ENCODE assay signal across 8 cellular contexts in the genomic region with DNA sequence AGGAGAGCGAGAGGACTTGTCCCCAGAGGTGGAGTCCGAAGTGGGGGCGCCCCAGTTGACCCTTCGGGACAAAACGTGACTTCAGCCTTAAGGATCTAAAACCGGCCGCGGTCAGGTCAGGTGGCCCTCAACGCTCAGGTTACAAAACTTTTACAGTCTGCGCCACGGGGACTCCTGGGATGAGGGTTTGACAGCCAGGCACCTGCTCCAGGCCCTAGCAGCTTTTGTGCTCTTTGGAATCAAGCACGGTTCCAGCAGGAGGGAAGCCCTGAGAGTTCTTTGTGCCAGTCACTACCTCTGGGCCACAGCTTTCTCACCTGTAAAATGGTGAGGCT. TPM values are rescaled to one million over a fixed set of nuclear protein-coding genes. Genes with fewer than 3 reads are reported as not detected.
DNase-seq lines count a peak whose midpoint lies in the region; ATAC-seq, FAIRE-seq and TF ChIP-seq lines count a peak whose summit lies in the region.

No MANE protein-coding gene starts in this region.

- H3K36me3 ChIP-seq in endothelial cell of umbilical vein (ENCODE audit: control insufficient read depth in 2 of 2, extremely low read depth in 1 of 2, insufficient read depth in 2 of 2, low read length in 2 of 2) (no peaks in the 10 kb centered on the region), neural cell (ENCODE audit: insufficient read depth, low read length) (no peaks in the 10 kb centered on the region)

- H3K36me3 Mint-ChIP-seq in CD4-positive, alpha-beta T cell (ENCODE audit: low read depth) = no peaks in the 10 kb centered on the region

- H3K27ac ChIP-seq in CD4-positive, alpha-beta T cell (ENCODE audit: low read depth, low read length) = no peak overlapping the region
- peak overlapping the region; percentile 86 for H3K27ac ChIP-seq in endothelial cell of umbilical vein (ENCODE audit: insufficient read depth, low read depth, low read length)
- no peak overlapping the region for H3K27ac ChIP-seq in neural cell (ENCODE audit: low read length)

- DNase-seq in CD4-positive, alpha-beta T cell = no peak
- DNase-seq in NCI-H2171 (lab: John Stamatoyannopoulos, UW) (peak; percentile 17), endothelial cell of umbilical vein (ENCODE audit: low read depth, low spot score) (no peak), HEK293T (ENCODE audit: extremely low spot score) (no peak), KG1 (lab: John Stamatoyannopoulos, UW) (no peak), KBM-7 (no peak)
- DNase-seq in activated CD8-positive, alpha-beta memory T cell treated with anti-CD3 and anti-CD28 coated beads for 24 hours = no peak

- FAIRE-seq in endothelial cell of umbilical vein (lab: Jason Lieb, UNC) = no peak

- CTCF ChIA-PET in CD4-positive, alpha-beta T cell (lab: Charles Lee) = no interaction called here
- CTCF ChIA-PET in endothelial cell of umbilical vein (lab: Charles Lee) = interaction anchor here (0.6 to 2.8 kb wide), 8 partner anchors 19 to 198 kb away, joined by 3 to 15 read pairs (median 4); no protein-coding TSS in a partner anchor
- CTCF ChIA-PET in HEK293T (lab: Yijun Ruan, JAX) = interaction anchor here (1.0 to 1.4 kb wide), 2 partner anchors 122 to 125 kb away, joined by 3 read pairs; no protein-coding TSS in a partner anchor

- no peaks in the 10 kb centered on the region for H3F3A ChIP-seq in neural cell (ENCODE audit: insufficient read depth, low read length, poor library complexity, severe bottlenecking)

- no peaks in the 10 kb centered on the region for H3K27me3 ChIP-seq in CD4-positive, alpha-beta T cell (ENCODE audit: control insufficient read depth, insufficient read depth, low read length)
- H3K27me3 ChIP-seq in endothelial cell of umbilical vein (ENCODE audit: control insufficient read depth in 2 of 2, insufficient read depth in 2 of 2, low read length in 2 of 2) (no peaks in the 10 kb centered on the region), neural cell (ENCODE audit: insufficient read depth, low read depth, low read length) (no peaks in the 10 kb centered on the region)

- H3K9me1 ChIP-seq in endothelial cell of umbilical vein (replicated peaks; ENCODE audit: control insufficient read depth, extremely low read depth, insufficient read depth, low read length) = no peaks in the 10 kb centered on the region

- H2AFZ ChIP-seq in endothelial cell of umbilical vein (ENCODE audit: low read depth, low read length) (peak overlapping the region; percentile 55), neural cell (ENCODE audit: low read depth, low read length) (peak overlapping the region; percentile 74)

- TF ChIP-seq POLR2A in endothelial cell of umbilical vein (IDR thresholded peaks at IDR 0.05; ENCODE audit: low read depth, low read length) = no peak

- ATAC-seq in CD4-positive, alpha-beta T cell (ENCODE audit: poor library complexity) = no peak

- no peak for TF ChIP-seq CTCF in CD4-positive, alpha-beta T cell (IDR thresholded peaks at IDR 0.05)
- no peak for TF ChIP-seq CTCF in endothelial cell of umbilical vein (IDR thresholded peaks at IDR 0.05; ENCODE audit: extremely low read depth in 1 of 2, insufficient read depth in 1 of 2, low read depth in 1 of 2, low read length in 2 of 2)
- no peak for TF ChIP-seq CTCF in neural cell (IDR thresholded peaks at IDR 0.05; ENCODE audit: poor library complexity, severe bottlenecking)

- H3K79me2 ChIP-seq in endothelial cell of umbilical vein (ENCODE audit: control insufficient read depth, insufficient read depth, low read length) (no peaks in the 10 kb centered on the region), neural cell (replicated peaks; ENCODE audit: insufficient read depth, low read length) (no peaks in the 10 kb centered on the region)

- no peaks in the 10 kb centered on the region for H3K9me3 ChIP-seq in CD4-positive, alpha-beta T cell (ENCODE audit: control insufficient read depth, low read length)
- no peaks in the 10 kb centered on the region for H3K9me3 ChIP-seq in endothelial cell of umbilical vein (replicated peaks; ENCODE audit: control insufficient read depth, insufficient read depth, low read length)
- H3K9me3 ChIP-seq in neural cell (ENCODE audit: low read length) = no peaks in the 10 kb centered on the region

- no peak for TF ChIP-seq RAD21 in neural cell (conservative IDR thresholded peaks at IDR 0.05)

- intact Hi-C loops in CD4-positive, alpha-beta T cell (cut with DNase I, micrococcal nuclease) = loop anchor here in 1 of 2 experiments (10.0 kb wide), 1 partner anchor 65 kb away; a partner anchor contains a TSS
- intact Hi-C loops in endothelial cell of umbilical vein (cut with micrococcal nuclease) = loop anchor here (1.0 to 5.0 kb wide), 4 partner anchors 10 to 123 kb away; a partner anchor contains a TSS

- peak overlapping the region; percentile 44 for H3K27ac Mint-ChIP-seq in CD4-positive, alpha-beta T cell

- no peaks in the 10 kb centered on the region for H3K9me2 ChIP-seq in neural cell (ENCODE audit: insufficient read depth, low read length)

- no TSS peak for BruUV-seq in endothelial cell of umbilical vein (replicated peaks; lab: Mats Ljungman, UMichigan)

- dilution Hi-C loops in endothelial cell of umbilical vein (cut with MboI; ENCODE audit: extremely low pct_ligation_motif_present, low sequenced_read_pairs) = no loop called here

- H3K4me3 Mint-ChIP-seq in CD4-positive, alpha-beta T cell = peak overlapping the region; percentile 77

- no peaks in the 10 kb centered on the region for H3K27me3 Mint-ChIP-seq in CD4-positive, alpha-beta T cell

- peaks cover 13% of the 10 kb centered on the region for H3K4me1 Mint-ChIP-seq in CD4-positive, alpha-beta T cell (ENCODE audit: low read depth)

- H3K4me1 ChIP-seq in endothelial cell of umbilical vein (ENCODE audit: control insufficient read depth, extremely low read depth, insufficient read depth, low read length) = peaks cover 13% of the 10 kb centered on the region

- peak overlapping the region; percentile 72 for H3K9ac ChIP-seq in endothelial cell of umbilical vein (replicated peaks; ENCODE audit: extremely low read depth, insufficient read depth, low read length)
- peak overlapping the region; percentile 69 for H3K9ac ChIP-seq in neural cell (ENCODE audit: low read length)

- no peaks in the 10 kb centered on the region for H4K20me1 ChIP-seq in endothelial cell of umbilical vein (replicated peaks; ENCODE audit: control insufficient read depth, extremely low read depth, insufficient read depth, low read length)
- no peaks in the 10 kb centered on the region for H4K20me1 ChIP-seq in neural cell (ENCODE audit: insufficient read depth)

- POLR2A ChIA-PET in CD4-positive, alpha-beta T cell (lab: Charles Lee) = interaction anchor here (0.9 to 2.0 kb wide), 5 partner anchors 8 to 178 kb away, joined by 3 to 15 read pairs (median 5); a partner anchor contains a TSS
- POLR2A ChIA-PET in endothelial cell of umbilical vein (lab: Charles Lee) = interaction anchor here (0.6 kb wide), 1 partner anchor 114 kb away, joined by 3 read pairs; a partner anchor contains a TSS
- POLR2A ChIA-PET in HEK293T (lab: Yijun Ruan, JAX) = interaction anchor here (0.6 to 3.1 kb wide), 8 partner anchors 9 to 147 kb away, joined by 3 to 15 read pairs (median 4); a partner anchor contains a TSS

- TF ChIP-seq EP300 in neural cell (conservative IDR thresholded peaks at IDR 0.05; ENCODE audit: poor library complexity, severe bottlenecking) = no peak

- H3K4me2 ChIP-seq in endothelial cell of umbilical vein (ENCODE audit: insufficient read depth, low read length) (peak overlapping the region; percentile 95), neural cell (ENCODE audit: low read length) (peak overlapping the region; percentile 65)

- no peaks in the 10 kb centered on the region for H3K9me3 Mint-ChIP-seq in CD4-positive, alpha-beta T cell

- in situ Hi-C loops in KBM-7 (cut with MboI; ENCODE audit: low pct_unique_long_range_greater_than_20kb, low sequenced_read_pairs) = no loop called here

- peak overlapping the region in 1 of 3 experiments; percentile 11 for H3K4me3 ChIP-seq in endothelial cell of umbilical vein (replicated peaks in 1 of 3; ENCODE audit: insufficient read depth in 1 of 3, low read depth in 1 of 3, low read length in 3 of 3)
- peak overlapping the region; percentile 91 for H3K4me3 ChIP-seq in neural cell (ENCODE audit: low read length)

RNA-seq across cellular contexts. Expression of a gene that starts 0.3 kb away (rescaled TPM):
- total RNA-seq in CD4-positive, alpha-beta T cell = under 1 TPM; 0.22 to 0.30 TPM
- total RNA-seq in endothelial cell of umbilical vein = 0.91 and 3.6 TPM in 2 replicates
- polyA plus RNA-seq in endothelial cell of umbilical vein (0.72 and 0.84 TPM in 2 replicates), neural cell (3.9 and 4.5 TPM in 2 replicates)
- 0.78 and 0.90 TPM in 2 replicates for polyA plus RNA-seq in endothelial cell of umbilical vein (2011; cell fraction: cytosol; rRNA removed)
- 0.87 and 2.4 TPM in 2 replicates for polyA plus RNA-seq in endothelial cell of umbilical vein (2011; cell fraction: nucleus; rRNA removed)
- polyA plus RNA-seq in endothelial cell of umbilical vein (2012) = 0.68 and 1.5 TPM in 2 replicates
- polyA minus RNA-seq in endothelial cell of umbilical vein (1.00 and 1.9 TPM in 2 replicates), neural cell (2.9 and 4.1 TPM in 2 replicates)
- polyA minus RNA-seq in endothelial cell of umbilical vein (2011; cell fraction: cytosol; rRNA and poly(A)+ RNA removed) = 2.4 TPM
- polyA minus RNA-seq in endothelial cell of umbilical vein (2011; cell fraction: nucleus; rRNA and poly(A)+ RNA removed) = 2.2 and 3.8 TPM in 2 replicates

RNA-seq across cellular contexts. Expression of a gene that starts 6.0 kb away (rescaled TPM):
- 1 to 10 TPM; 7.9 to 9.4 TPM for total RNA-seq in CD4-positive, alpha-beta T cell
- total RNA-seq in endothelial cell of umbilical vein = 34.2 and 37.5 TPM in 2 replicates
- polyA plus RNA-seq in endothelial cell of umbilical vein (17.4 and 30.2 TPM in 2 replicates), neural cell (143 and 149 TPM in 2 replicates)
- 41.6 and 54.9 TPM in 2 replicates for polyA plus RNA-seq in endothelial cell of umbilical vein (2011; cell fraction: cytosol; rRNA removed)
- 24.8 and 51.2 TPM in 2 replicates for polyA plus RNA-seq in endothelial cell of umbilical vein (2011; cell fraction: nucleus; rRNA removed)
- polyA plus RNA-seq in endothelial cell of umbilical vein (2012) = 22.8 and 34.0 TPM in 2 replicates
- polyA minus RNA-seq in endothelial cell of umbilical vein (11.3 and 16.2 TPM in 2 replicates), neural cell (23.6 and 34.2 TPM in 2 replicates)
- 6.9 TPM for polyA minus RNA-seq in endothelial cell of umbilical vein (2011; cell fraction: cytosol; rRNA and poly(A)+ RNA removed)
- polyA minus RNA-seq in endothelial cell of umbilical vein (2011; cell fraction: nucleus; rRNA and poly(A)+ RNA removed) = 11.8 TPM in 2 replicates

RNA-seq across cellular contexts. Expression of a gene that starts 18.5 kb away (rescaled TPM):
- 10 to 100 TPM; 13.2 to 14.4 TPM for total RNA-seq in CD4-positive, alpha-beta T cell
- 14.6 and 16.5 TPM in 2 replicates for total RNA-seq in endothelial cell of umbilical vein
- polyA plus RNA-seq in endothelial cell of umbilical vein (4.6 and 4.8 TPM in 2 replicates), neural cell (16.9 and 17.3 TPM in 2 replicates)
- 4.8 and 5.3 TPM in 2 replicates for polyA plus RNA-seq in endothelial cell of umbilical vein (2011; cell fraction: cytosol; rRNA removed)
- polyA plus RNA-seq in endothelial cell of umbilical vein (2011; cell fraction: nucleus; rRNA removed) = 17.2 and 19.0 TPM in 2 replicates
- 7.7 and 8.2 TPM in 2 replicates for polyA plus RNA-seq in endothelial cell of umbilical vein (2012)
- polyA minus RNA-seq in endothelial cell of umbilical vein (20.0 and 27.1 TPM in 2 replicates), neural cell (42.6 TPM in 2 replicates)
- 10.9 TPM for polyA minus RNA-seq in endothelial cell of umbilical vein (2011; cell fraction: cytosol; rRNA and poly(A)+ RNA removed)
- polyA minus RNA-seq in endothelial cell of umbilical vein (2011; cell fraction: nucleus; rRNA and poly(A)+ RNA removed) = 19.0 and 23.3 TPM in 2 replicates

RNA-seq across cellular contexts. Expression of a gene that starts 57.1 kb away (rescaled TPM):
- 10 to 100 TPM; 53.5 to 54.1 TPM for total RNA-seq in CD4-positive, alpha-beta T cell
- total RNA-seq in endothelial cell of umbilical vein = 65.1 and 69.6 TPM in 2 replicates
- polyA plus RNA-seq in endothelial cell of umbilical vein (22.1 and 25.1 TPM in 2 replicates), neural cell (9.4 and 22.9 TPM in 2 replicates)
- 22.4 and 23.2 TPM in 2 replicates for polyA plus RNA-seq in endothelial cell of umbilical vein (2011; cell fraction: cytosol; rRNA removed)
- 39.8 and 59.9 TPM in 2 replicates for polyA plus RNA-seq in endothelial cell of umbilical vein (2011; cell fraction: nucleus; rRNA removed)
- 49.6 and 51.6 TPM in 2 replicates for polyA plus RNA-seq in endothelial cell of umbilical vein (2012)
- polyA minus RNA-seq in endothelial cell of umbilical vein (56.9 and 73.8 TPM in 2 replicates), neural cell (13.1 and 14.4 TPM in 2 replicates)
- polyA minus RNA-seq in endothelial cell of umbilical vein (2011; cell fraction: cytosol; rRNA and poly(A)+ RNA removed) = 34.8 TPM
- polyA minus RNA-seq in endothelial cell of umbilical vein (2011; cell fraction: nucleus; rRNA and poly(A)+ RNA removed) = 47.0 and 54.4 TPM in 2 replicates
